ENCODE assay signal across 8 cellular contexts in genomic region chr9:92706218-92706940, GRCh38. TPM values are rescaled to one million over a fixed set of nuclear protein-coding genes. Genes with fewer than 3 reads are reported as not detected.
DNase-seq lines count a peak whose midpoint lies in the region; ATAC-seq and TF ChIP-seq lines count a peak whose summit lies in the region.

No MANE protein-coding gene starts in this region.

- peak; percentile 43 for TF ChIP-seq CTCF in HFF-Myc (IDR thresholded peaks at IDR 0.05; ENCODE audit: low read depth, low read length, missing control alignments)
- peak; percentile 46 for TF ChIP-seq CTCF in retinal pigment epithelial cell (conservative IDR thresholded peaks at IDR 0.05; ENCODE audit: low read depth, low read length)

- H3K36me3 ChIP-seq in esophagus (ENCODE audit: control insufficient read depth in 2 of 2, insufficient read depth in 2 of 2, low read length in 1 of 2): peaks cover 0 to 10% of the 10 kb centered on the region in 2 donors

- H3K9me3 ChIP-seq in esophagus (ENCODE audit: control insufficient read depth in 2 of 2, insufficient read depth in 1 of 2, low read depth in 1 of 2, low read length in 1 of 2): no peaks in the 10 kb centered on the region

- H3K27ac ChIP-seq in esophagus (ENCODE audit: low read depth in 2 of 2, low read length in 1 of 2): peak overlapping the region; percentile 68 to 93

- no peak overlapping the region for H3K4me3 ChIP-seq in HFF-Myc (replicated peaks; ENCODE audit: low read depth, low read length)
- no peak overlapping the region for H3K4me3 ChIP-seq in esophagus (ENCODE audit: low read depth in 1 of 2, low read length in 2 of 2)
- no peak overlapping the region for H3K4me3 ChIP-seq in retinal pigment epithelial cell (ENCODE audit: low read length)

- H3K4me1 ChIP-seq in esophagus (ENCODE audit: control insufficient read depth in 2 of 2, insufficient read depth in 2 of 2, low read length in 1 of 2): peaks cover 2 to 17% of the 10 kb centered on the region in 2 donors

- ATAC-seq in SK-N-SH treated with all-trans-retinoic acid at 6 μM for 48 hours (peak; percentile 83), GM19452 (IDR thresholded peaks at IDR 0.05; ENCODE audit: unreplicated experiment) (no peak)

- H3K27me3 ChIP-seq in esophagus (ENCODE audit: control insufficient read depth in 1 of 2, insufficient read depth in 2 of 2, low read length in 2 of 2): no peaks in the 10 kb centered on the region

- WGBS in esophagus, 2 donors: 50 to 55% methylated on average over 3 of the region's 3 CpGs

- peak; percentile 71 for DNase-seq in ELF-1 (ENCODE audit: low read depth, low spot score)
- DNase-seq in HFF-Myc (ENCODE audit: extremely low read depth, low read depth): no peak
- no peak for DNase-seq in retinal pigment epithelial cell (ENCODE audit: low read depth)
- DNase-seq in NCI-H1436 treated with DMSO at 0.1 percent for 48 hours (lab: John Stamatoyannopoulos, UW): no peak
- DNase-seq in OCI-M2 (lab: John Stamatoyannopoulos, UW; ENCODE audit: unreplicated experiment): no peak

TF ChIP-seq in SK-N-SH treated with all-trans-retinoic acid at 6 μM for 48 hours, 23 proteins besides CTCF, POLR2A, EP300 and RAD21:
- TF ChIP-seq TOX (CRISPR knock-in tag; IDR thresholded peaks at IDR 0.05; ENCODE audit: borderline replicate concordance): no peak
- no peak for TF ChIP-seq ESRRG (CRISPR knock-in tag; IDR thresholded peaks at IDR 0.05)
- TF ChIP-seq BACH2 (CRISPR knock-in tag; IDR thresholded peaks at IDR 0.05; ENCODE audit: borderline replicate concordance): no peak
- no peak for TF ChIP-seq ARNTL (CRISPR knock-in tag; IDR thresholded peaks at IDR 0.05; ENCODE audit: borderline replicate concordance, low read depth)
- TF ChIP-seq SNAI2 (CRISPR knock-in tag; IDR thresholded peaks at IDR 0.05): no peak
- TF ChIP-seq OSR1 (CRISPR knock-in tag; IDR thresholded peaks at IDR 0.05): no peak
- no peak for TF ChIP-seq CSDC2 (CRISPR knock-in tag; IDR thresholded peaks at IDR 0.05)
- TF ChIP-seq ZNF70 (CRISPR knock-in tag; IDR thresholded peaks at IDR 0.05): no peak
TF ChIP-seq in SK-N-SH treated with all-trans-retinoic acid at 6 μM for 48 hours: peak in this region for 0.

RNA-seq across cellular contexts. Expression of gene IPPK, which starts 36.4 kb away (rescaled TPM):
- 10 to 100 TPM; 18.7 to 41.1 TPM for polyA plus RNA-seq in esophagus

RNA-seq across cellular contexts. Expression of gene BICD2, which starts 58.3 kb away (rescaled TPM):
- polyA plus RNA-seq in esophagus: 10 to 100 TPM; 30.9 to 41.1 TPM
